In the genomic region with DNA sequence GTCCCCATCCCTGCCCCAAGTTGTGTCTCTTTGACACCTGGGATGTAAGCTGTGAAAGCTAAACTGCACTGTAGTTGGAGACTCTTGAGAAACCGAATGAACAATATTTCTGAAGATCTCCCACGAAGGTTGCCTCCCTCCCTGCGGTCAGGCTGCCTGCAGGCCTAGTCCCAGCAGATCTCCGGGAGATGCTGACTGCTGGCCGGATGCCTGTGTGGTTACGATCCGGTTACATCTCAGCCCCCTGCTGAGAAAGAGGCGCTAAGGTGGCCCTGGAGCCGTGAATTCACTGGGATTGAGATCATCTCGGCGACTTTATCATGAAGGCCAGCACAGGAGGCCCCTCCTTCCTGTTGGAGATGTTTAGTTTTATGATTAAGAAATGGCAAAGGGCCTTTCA, we compare ENCODE assay signal across 11 cellular contexts.
A peak's percentile ranks its signal among the peaks of the same experiment; 100 is the strongest.
DNase-seq lines count a peak whose midpoint lies in the region; ATAC-seq lines count a peak whose summit lies in the region.
"Had no signal": no experiment of that assay in that cellular context is flagged by ENCODE, and none has a peak within 500 bp of the region (broad histone marks: within the 10 kb centered on the region; RNA-seq: fewer than 3 reads in every experiment).

No MANE protein-coding gene starts in this region.

- ATAC-seq in sciatic nerve (peak; percentile 56), GM19351 (IDR thresholded peaks at IDR 0.05; ENCODE audit: unreplicated experiment) (no peak)

- intact Hi-C loops in sciatic nerve (cut with DNase I) = no loop called here

- DNase-seq in ELR (ENCODE audit: low read depth) = peak; percentile 93
- peak; percentile 15 for DNase-seq in NCI-H69 (lab: John Stamatoyannopoulos, UW)
- DNase-seq in dedifferentiated amniotic fluid mesenchymal stem cell (ENCODE audit: extremely low spot score) = peak; percentile 42
- DNase-seq in sciatic nerve (ENCODE audit: low spot score) = peak; percentile 76
- DNase-seq in activated CD8-positive, alpha-beta memory T cell treated with anti-CD3 and anti-CD28 coated beads, Interleukin-2, amount 50 U/mL, for 48 hours = no peak
- no peak for DNase-seq in NCI-H1048 (lab: John Stamatoyannopoulos, UW)
- DNase-seq: amygdala, DMS79, NCI-H524 treated with DMSO at 0.1 percent for 48 hours, WERI-Rb-1 had no signal

Comparison
In these comparisons a context has a peak if more than half of its experiments do, and no peak if none do; other contexts are left out.
1. DNase-seq: peak in ELR (single experiment), NCI-H69 (single experiment), dedifferentiated amniotic fluid mesenchymal stem cell (single experiment) and sciatic nerve (single experiment); none in activated CD8-positive, alpha-beta memory T cell treated with anti-CD3 and anti-CD28 coated beads, Interleukin-2, amount 50 U/mL, for 48 hours (single experiment) and NCI-H1048 (single experiment).